ENCODE assay signal across 1 cellular context in genomic region chr12:113831486-113831885, GRCh38.
TF ChIP-seq lines count a peak whose summit lies in the region.

No MANE protein-coding gene starts in this region.

TF ChIP-seq in endothelial cell of umbilical vein, 7 proteins besides CTCF, POLR2A, EP300 and RAD21 (continued from another document):
- TF ChIP-seq GATA2 (IDR thresholded peaks at IDR 0.05; ENCODE audit: insufficient read depth, insufficient read length, low read depth, low read length) = no peak
- TF ChIP-seq EZH2 (IDR thresholded peaks at IDR 0.05; ENCODE audit: borderline replicate concordance, low read depth, low read length, severe bottlenecking) = no peak
- TF ChIP-seq MYC (IDR thresholded peaks at IDR 0.05; ENCODE audit: low read depth, low read length) = no peak
- TF ChIP-seq POLR2AphosphoS5 (IDR thresholded peaks at IDR 0.05; ENCODE audit: insufficient read depth, low read depth, low read length) = no peak
- TF ChIP-seq JUN (IDR thresholded peaks at IDR 0.05; ENCODE audit: borderline replicate concordance, insufficient read depth, insufficient read length, low read depth) = no peak
- TF ChIP-seq, protein P1, sequence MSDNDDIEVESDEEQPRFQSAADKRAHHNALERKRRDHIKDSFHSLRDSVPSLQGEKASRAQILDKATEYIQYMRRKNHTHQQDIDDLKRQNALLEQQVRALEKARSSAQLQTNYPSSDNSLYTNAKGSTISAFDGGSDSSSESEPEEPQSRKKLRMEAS (IDR thresholded peaks at IDR 0.05; ENCODE audit: insufficient read depth, insufficient read length) = no peak
